In genomic region chr4:119493419-119493818, GRCh38 we compare ENCODE assay signal across 13 cellular contexts.
DNase-seq lines count a peak whose midpoint lies in the region; ATAC-seq and TF ChIP-seq lines count a peak whose summit lies in the region.
"Had no signal": no experiment of that assay in that cellular context is flagged by ENCODE, and none has a peak within 500 bp of the region (broad histone marks: within the 10 kb centered on the region; RNA-seq: fewer than 3 reads in every experiment).

No MANE protein-coding gene starts in this region.

- H3K9me3 Mint-ChIP-seq in osteocyte (ENCODE audit: unreplicated experiment) = no peaks in the 10 kb centered on the region
- H3K9me3 Mint-ChIP-seq: activated CD4-positive, alpha-beta T cell treated with anti-CD3 and anti-CD28 coated beads, Interleukin-2, amount 10 ng/mL, durations not matched to agents 24 days and 14 days had no signal

- TF ChIP-seq CTCF in cardiac fibroblast (IDR thresholded peaks at IDR 0.05; ENCODE audit: low read depth, low read length) (peak; percentile 3), osteocyte (IDR thresholded peaks at IDR 0.05) (peak; percentile 47)

- DNase-seq in NCI-H1092 treated with DMSO at 0.1 percent for 48 hours (lab: John Stamatoyannopoulos, UW) (peak; percentile 2), NCI-H1092 (lab: John Stamatoyannopoulos, UW) (no peak), NAMALWA (ENCODE audit: low spot score) (peak; percentile 39), cardiac fibroblast (ENCODE audit: low read depth in 2 of 2) (peak; percentile 32 to 35), osteocyte (ENCODE audit: extremely low spot score, unreplicated experiment) (no peak), activated gamma-delta T cell treated with Interleukin-2 at 50 U/mL for 16 hours (no peak)
- no peak for DNase-seq in effector CD4-positive, alpha-beta T cell
- DNase-seq: activated CD4-positive, alpha-beta T cell treated with anti-CD3 and anti-CD28 coated beads, Interleukin-2, amount 10 ng/mL, durations not matched to agents 24 days and 14 days; left ventricle myocardium superior; retina; stimulated activated CD8-positive, alpha-beta memory T cell treated with anti-CD3 and anti-CD28 coated beads, Interleukin-4, amount 100 ng/mL, for 48 hours had no signal

- H3K4me1 Mint-ChIP-seq in osteocyte (ENCODE audit: unreplicated experiment) = peaks cover 4% of the 10 kb centered on the region

- no peak overlapping the region for H3K4me3 Mint-ChIP-seq in osteocyte (ENCODE audit: unreplicated experiment)
- H3K4me3 Mint-ChIP-seq: activated CD4-positive, alpha-beta T cell treated with anti-CD3 and anti-CD28 coated beads, Interleukin-2, amount 10 ng/mL, durations not matched to agents 24 days and 14 days; activated naive CD8-positive, alpha-beta T cell had no signal

- no peak for ATAC-seq in HG03460 (IDR thresholded peaks at IDR 0.05; ENCODE audit: unreplicated experiment)
- ATAC-seq: left ventricle myocardium superior had no signal

- no peak overlapping the region for H3K4me3 ChIP-seq in cardiac fibroblast (replicated peaks in 1 of 2; ENCODE audit: low read depth in 2 of 2, low read length in 2 of 2)

- H3K36me3 Mint-ChIP-seq in osteocyte (ENCODE audit: unreplicated experiment) = peaks cover 17% of the 10 kb centered on the region

- H3K27ac Mint-ChIP-seq in osteocyte (ENCODE audit: unreplicated experiment) = no peak overlapping the region
- H3K27ac Mint-ChIP-seq: activated CD4-positive, alpha-beta T cell treated with anti-CD3 and anti-CD28 coated beads, Interleukin-2, amount 10 ng/mL, durations not matched to agents 24 days and 14 days; activated naive CD8-positive, alpha-beta T cell had no signal

- no peaks in the 10 kb centered on the region for H3K27me3 Mint-ChIP-seq in osteocyte (ENCODE audit: unreplicated experiment)
- H3K27me3 Mint-ChIP-seq: activated CD4-positive, alpha-beta T cell treated with anti-CD3 and anti-CD28 coated beads, Interleukin-2, amount 10 ng/mL, durations not matched to agents 24 days and 14 days; activated naive CD8-positive, alpha-beta T cell had no signal

Comparison
In these comparisons a context has a peak if more than half of its experiments do, and no peak if none do; other contexts are left out.
1. DNase-seq: peak in NCI-H1092 treated with DMSO at 0.1 percent for 48 hours (single experiment), NAMALWA (single experiment) and cardiac fibroblast (2 of 2); none in NCI-H1092 (single experiment), osteocyte (single experiment), activated gamma-delta T cell treated with Interleukin-2 at 50 U/mL for 16 hours (single experiment) and effector CD4-positive, alpha-beta T cell (single experiment).